Comparison of ENCODE assay signal across 1 cellular context in the genomic region with DNA sequence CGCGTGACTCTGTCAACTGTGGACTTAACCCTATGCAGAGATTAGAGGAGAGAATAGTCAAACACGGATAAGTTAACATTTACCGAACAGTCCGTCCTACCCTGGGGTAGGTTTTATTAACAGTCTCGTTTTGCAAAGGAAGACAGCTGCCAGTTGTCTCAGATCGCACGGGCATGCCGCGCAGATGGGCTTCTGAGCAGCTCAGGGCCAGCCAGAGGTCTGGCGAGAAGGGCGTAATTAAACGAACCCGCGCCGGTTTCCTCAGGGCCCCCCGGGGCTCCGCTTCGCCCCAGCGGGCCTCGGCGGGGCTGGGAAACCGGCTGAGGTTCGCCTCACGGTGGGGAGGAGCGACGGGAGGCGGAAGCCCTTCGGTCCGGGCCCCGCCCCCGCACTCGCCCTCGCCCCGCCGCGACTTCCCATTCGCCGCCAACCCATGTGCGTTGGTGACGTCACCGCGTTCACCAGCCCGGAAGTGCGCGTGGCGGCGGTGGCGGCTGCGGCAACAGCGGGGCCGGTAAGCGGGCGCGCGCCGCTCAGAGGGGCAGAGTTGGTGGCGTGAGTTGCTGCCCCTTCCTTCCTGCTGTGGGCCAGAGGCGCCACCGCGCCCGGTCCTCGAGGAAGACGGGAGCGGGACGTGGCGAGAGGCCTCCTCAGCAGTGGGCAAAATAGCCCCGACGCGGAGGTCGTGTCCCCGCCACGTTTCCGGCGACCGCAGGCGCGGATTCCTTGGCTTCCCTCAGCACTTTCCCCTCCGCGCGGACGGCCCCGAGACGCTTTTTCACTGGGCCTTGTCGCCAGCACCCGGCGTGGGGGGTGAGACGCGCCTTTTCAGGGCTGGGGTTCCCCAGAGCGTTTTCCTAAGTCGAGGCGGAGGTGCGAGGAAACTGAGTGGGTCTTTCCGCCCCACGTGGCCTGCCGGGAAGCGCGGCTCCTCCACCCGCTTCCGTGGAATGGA.
TF ChIP-seq lines count a peak whose summit lies in the region.

TRNT1 (plus strand) TSS at position 464 of the 955 bp plus-strand sequence. CDS start 2,101 bp downstream, outside the sequence.

TF ChIP-seq in HepG2, 621 proteins besides CTCF, POLR2A, EP300 and RAD21 (continued from another document and continues in another):
- TF ChIP-seq ZBTB40 (IDR thresholded peaks at IDR 0.05) (no peak), ZBTB40 (CRISPR knock-in tag; IDR thresholded peaks at IDR 0.05) (no peak; the same call in none of the 2 replicates), ZNF792 (CRISPR knock-in tag; IDR thresholded peaks at IDR 0.05) (no peak), KLF15 (CRISPR knock-in tag; IDR thresholded peaks at IDR 0.05; ENCODE audit: borderline replicate concordance) (no peak), ZNF746 (CRISPR knock-in tag; IDR thresholded peaks at IDR 0.05) (peak; percentile 49), TOE1 (CRISPR knock-in tag; IDR thresholded peaks at IDR 0.05) (no peak), PRPF4 (IDR thresholded peaks at IDR 0.05; ENCODE audit: low read depth, low read length, poor library complexity, severe bottlenecking) (no peak), ZNF337 (CRISPR knock-in tag; IDR thresholded peaks at IDR 0.05; ENCODE audit: borderline replicate concordance, low read depth) (no peak), MLXIP (CRISPR knock-in tag; IDR thresholded peaks at IDR 0.05; ENCODE audit: borderline replicate concordance) (no peak; the same call in 1 of the 2 replicates), CAMTA2 (CRISPR knock-in tag; IDR thresholded peaks at IDR 0.05; ENCODE audit: borderline replicate concordance) (no peak), IKZF5 (CRISPR knock-in tag; IDR thresholded peaks at IDR 0.05) (peak; percentile 40; the same call in 1 of the 2 replicates), ZFX (CRISPR knock-in tag; IDR thresholded peaks at IDR 0.05; ENCODE audit: low read depth) (peak; percentile 87), SNAPC5 (CRISPR knock-in tag; IDR thresholded peaks at IDR 0.05; ENCODE audit: borderline replicate concordance) (no peak), POGK (CRISPR knock-in tag; conservative IDR thresholded peaks at IDR 0.05) (peak; percentile 94), ZNF17 (CRISPR knock-in tag; IDR thresholded peaks at IDR 0.05) (no peak), HIC2 (CRISPR knock-in tag; IDR thresholded peaks at IDR 0.05; ENCODE audit: low read depth) (no peak), ZBTB25 (CRISPR knock-in tag; IDR thresholded peaks at IDR 0.05) (peak; percentile 71), PREB (CRISPR knock-in tag; IDR thresholded peaks at IDR 0.05) (no peak), TOPORS (CRISPR knock-in tag; IDR thresholded peaks at IDR 0.05) (peak; percentile 87), HCFC1 (IDR thresholded peaks at IDR 0.05; ENCODE audit: low read depth, low read length) (no peak; the same call in 1 of the 2 replicates), ZNF556 (CRISPR knock-in tag; IDR thresholded peaks at IDR 0.05; ENCODE audit: borderline replicate concordance) (no peak), GFI1 (CRISPR knock-in tag; IDR thresholded peaks at IDR 0.05; ENCODE audit: borderline replicate concordance) (0 out of 2 replicates have a peak, but pooled peaks have one; percentile 12), CCDC6 (CRISPR knock-in tag; IDR thresholded peaks at IDR 0.05) (peak; percentile 85), SNAPC2 (CRISPR knock-in tag; IDR thresholded peaks at IDR 0.05) (0 out of 2 replicates have a peak, but pooled peaks have one; percentile 22)
- TF ChIP-seq, protein P1, sequence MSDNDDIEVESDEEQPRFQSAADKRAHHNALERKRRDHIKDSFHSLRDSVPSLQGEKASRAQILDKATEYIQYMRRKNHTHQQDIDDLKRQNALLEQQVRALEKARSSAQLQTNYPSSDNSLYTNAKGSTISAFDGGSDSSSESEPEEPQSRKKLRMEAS (IDR thresholded peaks at IDR 0.05), result peak; percentile 90
- TF ChIP-seq, protein P2, sequence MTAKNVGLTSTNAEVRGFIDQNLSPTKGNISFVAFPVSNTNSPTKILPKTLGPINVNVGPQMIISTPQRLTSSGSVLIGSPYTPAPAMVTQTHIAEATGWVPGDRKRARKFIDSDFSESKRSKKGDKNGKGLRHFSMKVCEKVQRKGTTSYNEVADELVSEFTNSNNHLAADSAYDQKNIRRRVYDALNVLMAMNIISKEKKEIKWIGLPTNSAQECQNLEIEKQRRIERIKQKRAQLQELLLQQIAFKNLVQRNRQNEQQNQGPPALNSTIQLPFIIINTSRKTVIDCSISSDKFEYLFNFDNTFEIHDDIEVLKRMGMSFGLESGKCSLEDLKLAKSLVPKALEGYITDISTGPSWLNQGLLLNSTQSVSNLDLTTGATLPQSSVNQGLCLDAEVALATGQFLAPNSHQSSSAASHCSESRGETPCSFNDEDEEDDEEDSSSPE (CRISPR knock-in tag; IDR thresholded peaks at IDR 0.05), result peak; percentile 71; the same call in 1 of the 2 replicates
